ENCODE assay signal across 19 cellular contexts in the genomic region with DNA sequence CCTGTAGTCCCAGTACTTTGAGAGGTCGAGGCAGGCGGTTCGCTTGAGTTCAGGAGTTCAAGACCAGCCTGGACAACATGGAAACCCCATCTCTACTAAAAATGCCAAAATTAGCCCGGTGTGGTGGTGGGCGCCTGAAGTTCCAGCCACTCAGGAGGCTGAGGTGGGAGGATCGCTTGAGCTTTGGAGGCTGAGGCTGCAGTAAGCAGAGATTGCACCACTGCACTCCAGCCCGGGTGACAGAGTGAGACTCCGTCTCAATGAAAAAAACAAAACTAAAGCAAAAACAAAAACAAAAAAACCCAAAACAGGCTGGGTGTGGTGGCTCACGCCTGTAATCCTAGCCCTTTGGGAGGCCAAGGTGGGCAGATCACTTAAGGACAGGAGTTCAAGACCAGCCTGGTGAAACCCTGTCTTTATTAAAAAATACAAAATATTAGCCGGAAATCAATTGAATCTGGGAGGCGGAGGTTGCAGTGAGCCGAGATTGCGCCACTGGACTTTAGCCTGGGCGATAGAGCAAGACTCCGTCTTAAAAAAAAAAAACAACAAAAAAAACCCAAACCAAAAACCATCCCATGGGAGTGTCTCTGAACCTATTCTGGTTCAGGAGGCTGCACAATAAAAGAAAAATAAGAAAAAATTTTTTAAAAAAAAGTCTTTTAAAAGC. TPM values are rescaled to one million over a fixed set of nuclear protein-coding genes. Genes with fewer than 3 reads are reported as not detected.
DNase-seq lines count a peak whose midpoint lies in the region; ATAC-seq and TF ChIP-seq lines count a peak whose summit lies in the region.
"Had no signal": no experiment of that assay in that cellular context is flagged by ENCODE, and none has a peak within 500 bp of the region (broad histone marks: within the 10 kb centered on the region; RNA-seq: fewer than 3 reads in every experiment).

No MANE protein-coding gene starts in this region.

- no peak overlapping the region for H3K27ac Mint-ChIP-seq in activated CD4-positive, alpha-beta memory T cell treated with anti-CD3 and anti-CD28 coated beads for 36 hours
- no peak overlapping the region for H3K27ac Mint-ChIP-seq in activated CD4-positive, alpha-beta memory T cell treated with anti-CD3 and anti-CD28 coated beads, Interleukin-2, amount 10 ng/mL, durations not matched to agents 7 days and 5 days

- TF ChIP-seq CTCF in VCaP (conservative IDR thresholded peaks at IDR 0.05) (no peak), right lobe of liver (IDR thresholded peaks at IDR 0.05) (no peak), stomach (IDR thresholded peaks at IDR 0.05) (no peak)

- CTCF ChIA-PET in activated CD4-positive, alpha-beta memory T cell treated with anti-CD3 and anti-CD28 coated beads for 36 hours (lab: Charles Lee): interaction anchor here (2.2 kb wide), 1 partner anchor 225 kb away, joined by 6 read pairs; no protein-coding TSS in a partner anchor
- CTCF ChIA-PET in activated CD4-positive, alpha-beta memory T cell treated with anti-CD3 and anti-CD28 coated beads, Interleukin-2, amount 10 ng/mL, durations not matched to agents 7 days and 5 days (lab: Charles Lee): interaction anchor here (1.5 to 2.1 kb wide), 2 partner anchors 15 to 24 kb away, joined by 4 to 6 read pairs; no protein-coding TSS in a partner anchor

- H3K4me1 ChIP-seq in right lobe of liver (peaks cover 0 to 32% (median 0%) of the 10 kb centered on the region in 4 donors), stomach (peaks cover 16 to 37% (median 24%) of the 10 kb centered on the region in 4 donors)

- no peaks in the 10 kb centered on the region for H3K27me3 Mint-ChIP-seq in activated CD4-positive, alpha-beta memory T cell treated with anti-CD3 and anti-CD28 coated beads for 36 hours
- H3K27me3 Mint-ChIP-seq in activated CD4-positive, alpha-beta memory T cell treated with anti-CD3 and anti-CD28 coated beads, Interleukin-2, amount 10 ng/mL, durations not matched to agents 7 days and 5 days: peaks cover 22% of the 10 kb centered on the region
- H3K27me3 Mint-ChIP-seq: naive thymus-derived CD8-positive, alpha-beta T cell had no signal

- H3K4me3 ChIP-seq in right lobe of liver: peak overlapping the region in 2 of 3 donors; percentile 15
- no peak overlapping the region for H3K4me3 ChIP-seq in stomach
- H3K4me3 ChIP-seq: lung had no signal

- H3K9me3 ChIP-seq in right lobe of liver (no peaks in the 10 kb centered on the region), stomach (no peaks in the 10 kb centered on the region)
- H3K9me3 ChIP-seq: esophagus muscularis mucosa had no signal

- peaks cover 20% of the 10 kb centered on the region for H3K4me1 Mint-ChIP-seq in activated CD4-positive, alpha-beta memory T cell treated with anti-CD3 and anti-CD28 coated beads for 36 hours (ENCODE audit: low read depth)
- H3K4me1 Mint-ChIP-seq in activated CD4-positive, alpha-beta memory T cell treated with anti-CD3 and anti-CD28 coated beads, Interleukin-2, amount 10 ng/mL, durations not matched to agents 7 days and 5 days: peaks cover 26% of the 10 kb centered on the region

- H3K27ac ChIP-seq in VCaP (peak overlapping the region; percentile 99), right lobe of liver (peak overlapping the region in 2 of 3 donors; percentile 68 to 90), stomach (peak overlapping the region in 3 of 5 donors; percentile 41 to 96 (median 84))
- H3K27ac ChIP-seq: C4-2B had no signal

- H3K9me3 Mint-ChIP-seq in activated CD4-positive, alpha-beta memory T cell treated with anti-CD3 and anti-CD28 coated beads for 36 hours: no peaks in the 10 kb centered on the region
- H3K9me3 Mint-ChIP-seq in activated CD4-positive, alpha-beta memory T cell treated with anti-CD3 and anti-CD28 coated beads, Interleukin-2, amount 10 ng/mL, durations not matched to agents 7 days and 5 days: no peaks in the 10 kb centered on the region
- H3K9me3 Mint-ChIP-seq: naive thymus-derived CD8-positive, alpha-beta T cell had no signal

- intact Hi-C loops in activated CD4-positive, alpha-beta memory T cell treated with anti-CD3 and anti-CD28 coated beads for 36 hours (cut with micrococcal nuclease): loop anchor here (2.0 to 5.0 kb wide), 3 partner anchors 15 to 227 kb away; a partner anchor contains a TSS
- intact Hi-C loops in right lobe of liver (cut with DNase I): no loop called here
- intact Hi-C loops in stomach (cut with DNase I; ENCODE audit: low total_unique reads): no loop called here

- 46% methylated on average over 12 of the region's 15 CpGs for WGBS in right lobe of liver (ENCODE audit: insufficient coverage, low coverage, low lambda C conversion rate, missing lambda C conversion rate)
- WGBS in stomach, 5 donors: 75 to 87% (median 82%) methylated on average over 15 of the region's 15 CpGs

- no peak for ATAC-seq in right lobe of liver
- ATAC-seq: naive thymus-derived CD8-positive, alpha-beta T cell; Right ventricle myocardium inferior had no signal

- no peak for DNase-seq in activated CD4-positive, alpha-beta memory T cell treated with anti-CD3 and anti-CD28 coated beads for 36 hours
- no peak for DNase-seq in activated CD4-positive, alpha-beta memory T cell treated with anti-CD3 and anti-CD28 coated beads, Interleukin-2, amount 10 ng/mL, durations not matched to agents 7 days and 5 days
- DNase-seq in right lobe of liver (peak; percentile 44 to 63 (median 58)), stomach (no peak), dedifferentiated amniotic fluid mesenchymal stem cell (ENCODE audit: extremely low spot score) (no peak), GM03348 (ENCODE audit: low spot score) (no peak)
- no peak for DNase-seq in stimulated activated naive CD4-positive, alpha-beta T cell (lab: John Stamatoyannopoulos, UW)
- DNase-seq: activated CD4-positive, alpha-beta T cell treated with anti-CD3 and anti-CD28 coated beads, Interleukin-2, amount 50 U/mL, for 48 hours; activated T-cell treated with anti-CD3 and anti-CD28 coated beads, Interleukin-2, amount 50 U/mL, for 48 hours; KBM-7; naive thymus-derived CD8-positive, alpha-beta T cell; NCI-H2081 treated with DMSO at 0.1 percent for 48 hours; NCI-H510A treated with DMSO at 0.1 percent for 48 hours; stimulated activated CD4-positive, alpha-beta T cell treated with anti-CD3 and anti-CD28 coated beads, Interleukin-12 subunit alpha, Interleukin-12 subunit beta, amount 100 ng/mL, for 4 hours had no signal

- no peaks in the 10 kb centered on the region for H3K27me3 ChIP-seq in right lobe of liver
- peaks cover 0 to 15% (median 0%) of the 10 kb centered on the region in 3 donors for H3K27me3 ChIP-seq in stomach
- H3K27me3 ChIP-seq: esophagus muscularis mucosa had no signal

- no peak for TF ChIP-seq POLR2A in right lobe of liver (IDR thresholded peaks at IDR 0.05)
- no peak for TF ChIP-seq POLR2A in stomach (IDR thresholded peaks at IDR 0.05)

- peak overlapping the region; percentile 14 for H3K4me3 Mint-ChIP-seq in activated CD4-positive, alpha-beta memory T cell treated with anti-CD3 and anti-CD28 coated beads for 36 hours
- H3K4me3 Mint-ChIP-seq in activated CD4-positive, alpha-beta memory T cell treated with anti-CD3 and anti-CD28 coated beads, Interleukin-2, amount 10 ng/mL, durations not matched to agents 7 days and 5 days: no peak overlapping the region

- H3K36me3 ChIP-seq in right lobe of liver (no peaks in the 10 kb centered on the region), stomach (no peaks in the 10 kb centered on the region)
- H3K36me3 ChIP-seq: esophagus muscularis mucosa had no signal

- POLR2A ChIA-PET in activated CD4-positive, alpha-beta memory T cell treated with anti-CD3 and anti-CD28 coated beads for 36 hours (lab: Charles Lee): interaction anchor here (2.1 kb wide), 1 partner anchor 51 kb away, joined by 6 read pairs; a partner anchor contains a TSS
- POLR2A ChIA-PET in activated CD4-positive, alpha-beta memory T cell treated with anti-CD3 and anti-CD28 coated beads, Interleukin-2, amount 10 ng/mL, durations not matched to agents 7 days and 5 days (lab: Charles Lee): no interaction called here

- TF ChIP-seq EP300 in stomach (IDR thresholded peaks at IDR 0.05): no peak

- H3K36me3 Mint-ChIP-seq in activated CD4-positive, alpha-beta memory T cell treated with anti-CD3 and anti-CD28 coated beads for 36 hours: no peaks in the 10 kb centered on the region
- no peaks in the 10 kb centered on the region for H3K36me3 Mint-ChIP-seq in activated CD4-positive, alpha-beta memory T cell treated with anti-CD3 and anti-CD28 coated beads, Interleukin-2, amount 10 ng/mL, durations not matched to agents 7 days and 5 days (ENCODE audit: low read depth)
- H3K36me3 Mint-ChIP-seq: naive thymus-derived CD8-positive, alpha-beta T cell had no signal

RNA-seq across cellular contexts. Expression of a gene that starts 1.7 kb away (rescaled TPM):
- total RNA-seq in activated CD4-positive, alpha-beta memory T cell treated with anti-CD3 and anti-CD28 coated beads for 36 hours: 1 to 10 TPM; 1.3 to 1.4 TPM
- under 1 TPM; 0.43 to 0.96 TPM for total RNA-seq in activated CD4-positive, alpha-beta memory T cell treated with anti-CD3 and anti-CD28 coated beads, Interleukin-2, amount 10 ng/mL, durations not matched to agents 7 days and 5 days
- total RNA-seq in right lobe of liver (10 to 100 TPM; 15.9 to 65.4 (median 38.6) TPM), stomach (100 to 1,000 TPM in 3 of 5 donors, 10 to 100 TPM in 2; 21.4 to 137 (median 118) TPM)
- 10 to 100 TPM; 14.0 to 22.0 (median 21.2) TPM for polyA plus RNA-seq in stomach

RNA-seq across cellular contexts. Expression of a gene that starts 30.6 kb away (rescaled TPM):
- total RNA-seq in activated CD4-positive, alpha-beta memory T cell treated with anti-CD3 and anti-CD28 coated beads for 36 hours: 1 to 10 TPM; 3.0 to 4.1 TPM
- total RNA-seq in activated CD4-positive, alpha-beta memory T cell treated with anti-CD3 and anti-CD28 coated beads, Interleukin-2, amount 10 ng/mL, durations not matched to agents 7 days and 5 days: 1 to 10 TPM; 4.5 to 4.9 TPM
- 1 to 10 TPM; 1.6 to 8.0 (median 3.1) TPM for total RNA-seq in right lobe of liver
- 10 to 100 TPM in 3 of 5 donors, 1 to 10 TPM in 2; 1.2 to 30.4 (median 13.9) TPM for total RNA-seq in stomach
- 10 to 100 TPM in 2 of 3 donors, 1 to 10 TPM in 1; 9.0 to 15.4 (median 10.8) TPM for polyA plus RNA-seq in stomach

RNA-seq across cellular contexts. Expression of a gene that starts 50.2 kb away (rescaled TPM):
- total RNA-seq in activated CD4-positive, alpha-beta memory T cell treated with anti-CD3 and anti-CD28 coated beads for 36 hours: 10 to 100 TPM; 73.7 to 76.3 TPM
- total RNA-seq in activated CD4-positive, alpha-beta memory T cell treated with anti-CD3 and anti-CD28 coated beads, Interleukin-2, amount 10 ng/mL, durations not matched to agents 7 days and 5 days: 10 to 100 TPM; 67.2 to 73.2 TPM
- total RNA-seq in right lobe of liver (10 to 100 TPM; 13.5 to 44.9 (median 29.9) TPM), stomach (100 to 1,000 TPM in 2 of 5 donors, 10 to 100 TPM in 3; 17.4 to 124 (median 85.8) TPM)
- 10 to 100 TPM in 2 of 3 donors, 1 to 10 TPM in 1; 7.3 to 18.0 (median 12.1) TPM for polyA plus RNA-seq in stomach

Comparison
In these comparisons a context has a peak if more than half of its experiments do, and no peak if none do; other contexts are left out.
1. DNase-seq: peak in right lobe of liver (3 of 3); none in activated CD4-positive, alpha-beta memory T cell treated with anti-CD3 and anti-CD28 coated beads for 36 hours (single experiment), activated CD4-positive, alpha-beta memory T cell treated with anti-CD3 and anti-CD28 coated beads, Interleukin-2, amount 10 ng/mL, durations not matched to agents 7 days and 5 days (single experiment), stomach (single experiment), stimulated activated naive CD4-positive, alpha-beta T cell (0 of 6), dedifferentiated amniotic fluid mesenchymal stem cell (single experiment) and GM03348 (single experiment).
2. H3K4me3 ChIP-seq: peak in right lobe of liver (2 of 3); none in stomach (0 of 4).
3. RNA of a gene that starts 1.7 kb away (total RNA-seq): 21.4 to 137 TPM in stomach and 15.9 to 65.4 TPM in right lobe of liver; 1.3 to 1.4 TPM in activated CD4-positive, alpha-beta memory T cell treated with anti-CD3 and anti-CD28 coated beads for 36 hours and 0.43 to 0.96 TPM in activated CD4-positive, alpha-beta memory T cell treated with anti-CD3 and anti-CD28 coated beads, Interleukin-2, amount 10 ng/mL, durations not matched to agents 7 days and 5 days; every median in the first group is over 4 times any median in the second.
4. Peak in every context shown above with its lines, with median percentiles within 50 percentile points of each other: H3K27ac ChIP-seq.